In the genomic region with DNA sequence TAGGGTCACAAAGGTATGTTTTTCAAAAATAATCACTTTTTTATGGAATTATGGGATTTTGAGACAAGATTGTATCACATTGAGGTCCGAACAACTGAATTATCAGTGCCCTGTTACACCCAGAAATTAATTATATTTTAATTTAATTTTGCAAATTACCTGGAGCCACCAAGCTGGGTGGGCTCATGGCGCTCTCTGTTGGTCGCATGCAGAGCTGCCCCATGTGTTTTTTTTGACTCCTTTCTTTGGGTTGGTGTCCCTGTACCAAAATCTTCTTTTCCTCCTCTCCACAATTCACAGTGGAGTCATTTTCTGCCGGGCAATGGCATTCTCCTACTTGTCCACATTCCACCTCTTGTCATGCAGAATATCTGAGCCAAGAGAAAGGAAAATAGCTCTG, we compare ENCODE assay signal across 15 cellular contexts. TPM values are rescaled to one million over a fixed set of nuclear protein-coding genes. Genes with fewer than 3 reads are reported as not detected.
DNase-seq lines count a peak whose midpoint lies in the region; ATAC-seq and TF ChIP-seq lines count a peak whose summit lies in the region.
"Had no signal": no experiment of that assay in that cellular context is flagged by ENCODE, and none has a peak within 500 bp of the region (broad histone marks: within the 10 kb centered on the region; RNA-seq: fewer than 3 reads in every experiment).

No MANE protein-coding gene starts in this region.

- H3K4me3 ChIP-seq in left ventricle myocardium inferior (no peak overlapping the region), right atrium auricular region (no peak overlapping the region)
- H3K4me3 ChIP-seq: BLaER1 treated with 17β-estradiol and CSF1 and Interleukin-3, amounts not matched to agents 10 nM and 100 nM; esophagus squamous epithelium; spleen; upper lobe of left lung had no signal

- ATAC-seq in esophagus mucosa (no peak), GM19467 (IDR thresholded peaks at IDR 0.05; ENCODE audit: unreplicated experiment) (no peak)

- H3K4me1 ChIP-seq in left ventricle myocardium inferior (peaks cover 5% of the 10 kb centered on the region), right atrium auricular region (no peaks in the 10 kb centered on the region)
- H3K4me1 ChIP-seq: esophagus squamous epithelium, upper lobe of left lung had no signal

- peaks cover 0 to 12% (median 3%) of the 10 kb centered on the region in 5 experiments for H3K9me3 Mint-ChIP-seq in brain

- H3K27ac ChIP-seq in left ventricle myocardium inferior (replicated peaks) (no peak overlapping the region), right atrium auricular region (no peak overlapping the region)
- H3K27ac ChIP-seq: esophagus squamous epithelium, spleen, upper lobe of left lung had no signal

- H3K27me3 ChIP-seq in left ventricle myocardium inferior (ENCODE audit: low read depth) = no peaks in the 10 kb centered on the region
- H3K27me3 ChIP-seq in right atrium auricular region = no peaks in the 10 kb centered on the region
- H3K27me3 ChIP-seq: BLaER1 treated with 17β-estradiol and CSF1 and Interleukin-3, amounts not matched to agents 10 nM and 100 nM; esophagus squamous epithelium; spleen; upper lobe of left lung had no signal

- no peaks in the 10 kb centered on the region for H3K9me3 ChIP-seq in left ventricle myocardium inferior (replicated peaks)
- H3K9me3 ChIP-seq in right atrium auricular region = no peaks in the 10 kb centered on the region
- H3K9me3 ChIP-seq: esophagus squamous epithelium, upper lobe of left lung had no signal

- no peak overlapping the region for H3K27ac Mint-ChIP-seq in brain

- no peaks in the 10 kb centered on the region for H3K4me1 Mint-ChIP-seq in brain

- TF ChIP-seq CTCF in left ventricle myocardium inferior (IDR thresholded peaks at IDR 0.05; ENCODE audit: borderline replicate concordance) (peak; percentile 74), right atrium auricular region (IDR thresholded peaks at IDR 0.05) (peak in 1 of 2 donors; percentile 52), brain (conservative IDR thresholded peaks at IDR 0.05) (peak; percentile 42 to 55)

- no peak overlapping the region for H3K4me3 Mint-ChIP-seq in brain

- DNase-seq in left ventricle myocardium inferior (no peak), right atrium auricular region (ENCODE audit: low spot score) (no peak), islet precursor cell (peak; percentile 42), NCI-H345 treated with DMSO at 0.1 percent for 48 hours (lab: John Stamatoyannopoulos, UW; ENCODE audit: unreplicated experiment) (no peak), superior temporal gyrus (ENCODE audit: extremely low spot score) (no peak)
- DNase-seq: esophagus squamous epithelium, NCI-H446 treated with DMSO at 0.1 percent for 48 hours had no signal

- no peaks in the 10 kb centered on the region for H3K36me3 ChIP-seq in left ventricle myocardium inferior
- H3K36me3 ChIP-seq in right atrium auricular region = no peaks in the 10 kb centered on the region
- H3K36me3 ChIP-seq: BLaER1 treated with 17β-estradiol and CSF1 and Interleukin-3, amounts not matched to agents 10 nM and 100 nM; esophagus squamous epithelium; spleen; upper lobe of left lung had no signal

- H3K36me3 Mint-ChIP-seq in brain = no peaks in the 10 kb centered on the region

- intact Hi-C loops in left ventricle myocardium inferior (cut with micrococcal nuclease) = loop anchor here (10.0 kb wide), 1 partner anchor 53 kb away; no protein-coding TSS in a partner anchor

- no peaks in the 10 kb centered on the region for H3K27me3 Mint-ChIP-seq in brain

RNA-seq across cellular contexts. Expression of a gene that starts 38.9 kb away (rescaled TPM):
- total RNA-seq in left ventricle myocardium inferior (0.16 TPM), right atrium auricular region (under 1 TPM in 1 of 2 donors, not detected in 1; 0.08 TPM), esophagus mucosa (not detected)
- 0.49 TPM for polyA plus RNA-seq in brain (ENCODE audit: insufficient read depth, low read depth, low replicate concordance)
- total RNA-seq: G401, upper lobe of left lung had no signal
- polyA plus RNA-seq: neural cell had no signal
